19 cellular contexts compared by ENCODE assay signal in the genomic region with DNA sequence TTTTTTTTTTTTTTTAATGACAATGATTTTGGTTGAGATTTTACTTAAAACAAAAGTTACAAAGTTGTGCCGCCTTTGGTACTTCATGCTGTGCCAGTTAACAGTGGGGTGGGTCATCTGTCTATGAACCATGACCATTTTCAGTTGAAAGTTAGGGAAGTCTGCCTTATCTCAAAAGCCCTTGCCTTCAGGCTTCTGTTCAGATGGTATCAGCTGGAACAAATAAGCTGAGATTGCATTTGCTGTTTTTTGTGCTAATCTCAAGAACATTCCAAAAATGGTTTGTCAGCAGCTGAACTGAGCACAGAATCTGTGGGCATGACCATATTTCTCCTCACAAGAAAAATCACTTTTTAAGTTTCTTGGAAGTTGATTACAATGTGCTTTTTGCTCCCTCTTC.
A peak's percentile ranks its signal among the peaks of the same experiment; 100 is the strongest.
DNase-seq lines count a peak whose midpoint lies in the region; ATAC-seq, FAIRE-seq and TF ChIP-seq lines count a peak whose summit lies in the region.
"Had no signal": no experiment of that assay in that cellular context is flagged by ENCODE, and none has a peak within 500 bp of the region (broad histone marks: within the 10 kb centered on the region; RNA-seq: fewer than 3 reads in every experiment).

No MANE protein-coding gene starts in this region.

- H4K20me1 ChIP-seq in SK-N-SH (ENCODE audit: insufficient read depth), result no peaks in the 10 kb centered on the region
- no peaks in the 10 kb centered on the region for H4K20me1 ChIP-seq in hepatocyte (ENCODE audit: insufficient read depth, poor library complexity, severe bottlenecking)

- H3K79me2 ChIP-seq in SK-N-SH (ENCODE audit: insufficient read depth) (no peaks in the 10 kb centered on the region), hepatocyte (no peaks in the 10 kb centered on the region), trophoblast cell (ENCODE audit: control insufficient read depth, insufficient read depth, low read length, poor library complexity) (no peaks in the 10 kb centered on the region)

- 5% methylated on average over 1 of the region's 1 CpG for WGBS in SK-N-SH (ENCODE audit: low lambda C conversion rate)
- WGBS in hepatocyte (ENCODE audit: low lambda C conversion rate, missing lambda C conversion rate), result 63% methylated on average over 1 of the region's 1 CpG
- WGBS in trophoblast cell (ENCODE audit: extremely low coverage, insufficient coverage, insufficient read length), result no CpG with 5 or more reads among the region's 1 CpG
- 59 to 85% methylated on average over 1 of the region's 1 CpG for WGBS in testis, 2 donors

- H3K9ac ChIP-seq in SK-N-SH, result no peak overlapping the region
- no peak overlapping the region for H3K9ac ChIP-seq in trophoblast cell (ENCODE audit: low read length)

- no peak overlapping the region for H2AK5ac ChIP-seq in trophoblast cell (ENCODE audit: low read length)

- no peaks in the 10 kb centered on the region for H3K9me2 ChIP-seq in SK-N-SH
- H3K9me2 ChIP-seq in hepatocyte (replicated peaks; ENCODE audit: insufficient read depth), result no peaks in the 10 kb centered on the region

- POLR2A ChIA-PET in SK-N-SH (lab: Yijun Ruan, JAX), result no interaction called here

- no peak overlapping the region for H3K23ac ChIP-seq in trophoblast cell (ENCODE audit: low read length)

- no peak for TF ChIP-seq POLR2A in testis (IDR thresholded peaks at IDR 0.05)

- H3K4me3 ChIP-seq in SK-N-SH (ENCODE audit: low read depth in 2 of 2, low read length in 1 of 2), result no peak overlapping the region
- H3K4me3 ChIP-seq in hepatocyte, result no peak overlapping the region
- no peak overlapping the region for H3K4me3 ChIP-seq in trophoblast cell (ENCODE audit: low read depth, low read length)
- no peak overlapping the region for H3K4me3 ChIP-seq in testis
- H3K4me3 ChIP-seq: HAP-1 had no signal

- DNase-seq in SK-N-SH, result peak; percentile 30
- DNase-seq in hepatocyte (ENCODE audit: low spot score), result no peak
- DNase-seq in trophoblast cell, result peak; percentile 72 to 91
- no peak for DNase-seq in activated CD4-positive, alpha-beta T cell treated with anti-CD3 and anti-CD28 coated beads for 48 hours
- no peak for DNase-seq in testis
- DNase-seq in COLO668 (lab: John Stamatoyannopoulos, UW; ENCODE audit: unreplicated experiment), result no peak
- no peak for DNase-seq in RCC 7860 (ENCODE audit: low spot score)
- DNase-seq: COR-L47, Karpas-422, NCI-H1048, NCI-H1436, NCI-H2029, NCI-H345, NCI-H524 treated with DMSO at 0.1 percent for 48 hours had no signal

- intact Hi-C loops in testis (cut with DNase I; ENCODE audit: low total_unique reads), result no loop called here

- no peak overlapping the region for H4K12ac ChIP-seq in trophoblast cell (ENCODE audit: low read depth, low read length)

- H3K4me2 ChIP-seq in SK-N-SH, result no peak overlapping the region
- H3K4me2 ChIP-seq in hepatocyte, result peak overlapping the region; percentile 33
- peak overlapping the region; percentile 45 for H3K4me2 ChIP-seq in trophoblast cell (ENCODE audit: low read length)

- peak in 1 of 2 experiments; percentile 57; a peak in 1 of 4 replicates for TF ChIP-seq EP300 in SK-N-SH (IDR thresholded peaks at IDR 0.05; ENCODE audit: borderline replicate concordance in 1 of 2, low read depth in 1 of 2, low read length in 1 of 2)

- peaks cover 8% of the 10 kb centered on the region for H3K79me1 ChIP-seq in trophoblast cell (ENCODE audit: low read length)

- no peak overlapping the region for H2BK12ac ChIP-seq in trophoblast cell (ENCODE audit: low read length)

- no peaks in the 10 kb centered on the region; a peak in 2 of 4 replicates for H3K4me1 ChIP-seq in SK-N-SH (ENCODE audit: control insufficient read depth in 1 of 2, insufficient read depth in 2 of 2, low read depth in 1 of 2, low read length in 1 of 2)
- H3K4me1 ChIP-seq in hepatocyte (ENCODE audit: insufficient read depth), result peaks cover 9% of the 10 kb centered on the region
- H3K4me1 ChIP-seq in trophoblast cell (ENCODE audit: control insufficient read depth in 1 of 2, insufficient read depth in 2 of 2, low read length in 2 of 2), result peaks cover 0 to 3% of the 10 kb centered on the region in 2 experiments
- H3K4me1 ChIP-seq in testis, result no peaks in the 10 kb centered on the region
- H3K4me1 ChIP-seq: HAP-1 had no signal

- no peak overlapping the region for H4K91ac ChIP-seq in trophoblast cell (ENCODE audit: low read depth, low read length)

- peak; percentile 8 for ATAC-seq in GM18868 (IDR thresholded peaks at IDR 0.05; ENCODE audit: unreplicated experiment)

- H3F3A ChIP-seq in SK-N-SH (replicated peaks; ENCODE audit: insufficient read depth), result no peaks in the 10 kb centered on the region

- FAIRE-seq in RCC 7860 (lab: Jason Lieb, UNC), result no peak
- FAIRE-seq: G401.6, HTR-8/SVneo had no signal

- H3K27ac ChIP-seq in SK-N-SH (ENCODE audit: low read depth in 2 of 2, low read length in 1 of 2) (no peak overlapping the region; a peak in 1 of 4 replicates), hepatocyte (peak overlapping the region; percentile 43), trophoblast cell (ENCODE audit: low read depth, low read length) (peak overlapping the region; percentile 76), testis (no peak overlapping the region)
- H3K27ac ChIP-seq: C4-2B had no signal

- no peak for TF ChIP-seq RAD21 in SK-N-SH (IDR thresholded peaks at IDR 0.05; ENCODE audit: low read length)

- no peaks in the 10 kb centered on the region for H3K9me3 ChIP-seq in SK-N-SH
- H3K9me3 ChIP-seq in hepatocyte (ENCODE audit: low read depth), result no peaks in the 10 kb centered on the region
- no peaks in the 10 kb centered on the region for H3K9me3 ChIP-seq in trophoblast cell (ENCODE audit: insufficient read depth, low read depth, low read length)
- no peaks in the 10 kb centered on the region for H3K9me3 ChIP-seq in testis
- H3K9me3 ChIP-seq: HAP-1 had no signal

- CTCF ChIA-PET in SK-N-SH (lab: Yijun Ruan, JAX), result interaction anchor here (0.9 to 1.2 kb wide), 2 partner anchors 17 to 46 kb away, joined by 4 read pairs; no protein-coding TSS in a partner anchor

- no peak overlapping the region for H2BK120ac ChIP-seq in trophoblast cell (ENCODE audit: insufficient read depth, low read length, poor library complexity)

- no peak overlapping the region for H2BK5ac ChIP-seq in trophoblast cell (ENCODE audit: low read depth, low read length, poor library complexity)

- H4K8ac ChIP-seq in trophoblast cell (ENCODE audit: low read depth, low read length), result no peak overlapping the region

- H3K27me3 ChIP-seq in SK-N-SH (ENCODE audit: insufficient read depth) (no peaks in the 10 kb centered on the region), hepatocyte (no peaks in the 10 kb centered on the region), trophoblast cell (ENCODE audit: insufficient read depth, low read length) (no peaks in the 10 kb centered on the region), testis (no peaks in the 10 kb centered on the region)

- H3K4ac ChIP-seq in trophoblast cell (ENCODE audit: low read depth, low read length), result no peak overlapping the region

- H3K36me3 ChIP-seq in SK-N-SH (replicated peaks in 1 of 2; ENCODE audit: control insufficient read depth in 1 of 2, insufficient read depth in 2 of 2, low read length in 1 of 2), result no peaks in the 10 kb centered on the region
- no peaks in the 10 kb centered on the region for H3K36me3 ChIP-seq in hepatocyte (replicated peaks; ENCODE audit: insufficient read depth, low read depth)
- no peaks in the 10 kb centered on the region for H3K36me3 ChIP-seq in trophoblast cell (ENCODE audit: control insufficient read depth in 1 of 2, insufficient read depth in 2 of 2, low read length in 2 of 2)
- no peaks in the 10 kb centered on the region for H3K36me3 ChIP-seq in testis (ENCODE audit: low read depth, missing control alignments)
- H3K36me3 ChIP-seq: HAP-1 had no signal

- no peak overlapping the region for H2AFZ ChIP-seq in SK-N-SH (ENCODE audit: low read depth)
- no peak overlapping the region for H2AFZ ChIP-seq in hepatocyte
- H2AFZ ChIP-seq in trophoblast cell (ENCODE audit: insufficient read depth, low read length, poor library complexity), result no peak overlapping the region

- TF ChIP-seq CTCF in SK-N-SH (IDR thresholded peaks at IDR 0.05) (no peak), hepatocyte (IDR thresholded peaks at IDR 0.05; ENCODE audit: poor library complexity) (no peak), testis (IDR thresholded peaks at IDR 0.05) (no peak)

- H3K14ac ChIP-seq in trophoblast cell (ENCODE audit: low read length), result no peak overlapping the region

- no peak overlapping the region for H3K18ac ChIP-seq in trophoblast cell (ENCODE audit: low read length)

TF ChIP-seq in SK-N-SH, 30 proteins besides CTCF, POLR2A, EP300 and RAD21:
- TF ChIP-seq GATA2 (CRISPR knock-in tag; IDR thresholded peaks at IDR 0.05) (peak; percentile 80), RCOR1 (IDR thresholded peaks at IDR 0.05; ENCODE audit: low read length) (peak; percentile 74), RXRA (IDR thresholded peaks at IDR 0.05; ENCODE audit: borderline replicate concordance, low read depth) (no peak)
TF ChIP-seq in SK-N-SH: peak in this region for 2.

Comparison
In these comparisons a context has a peak if more than half of its experiments do, and no peak if none do; other contexts are left out.
1. DNase-seq: peak in SK-N-SH (single experiment) and trophoblast cell (2 of 2); none in hepatocyte (single experiment), activated CD4-positive, alpha-beta T cell treated with anti-CD3 and anti-CD28 coated beads for 48 hours (single experiment), testis (single experiment), COLO668 (single experiment) and RCC 7860 (single experiment).
2. H3K27ac ChIP-seq: peak in hepatocyte (single experiment) and trophoblast cell (single experiment); none in SK-N-SH (0 of 2) and testis (0 of 2).